36 cellular contexts compared by ENCODE assay signal in genomic region chr2:10841547-10842219, GRCh38.
"Had no signal": no experiment of that assay in that cellular context is flagged by ENCODE, and none has a peak within 500 bp of the region (broad histone marks: within the 10 kb centered on the region; RNA-seq: fewer than 3 reads in every experiment).

No MANE protein-coding gene starts in this region.

- FAIRE-seq: astrocyte, TTC549 had no signal

- DNase-seq: activated CD4-positive, alpha-beta T cell treated with anti-CD3 and anti-CD28 coated beads for 36 hours; activated CD4-positive, alpha-beta T cell treated with anti-CD3 and anti-CD28 coated beads, Interleukin-2, amount 10 ng/mL, durations not matched to agents 7 days and 5 days; activated CD4-positive, alpha-beta T cell treated with anti-CD3 and anti-CD28 coated beads, Interleukin-2, amount 50 U/mL, for 48 hours; activated CD8-positive, alpha-beta memory T cell treated with anti-CD3 and anti-CD28 coated beads, Interleukin-2, amount 50 U/mL, for 4 hours; activated gamma-delta T cell treated with Interleukin-2 at 50 U/mL for 16 hours; activated naive CD4-positive, alpha-beta T cell treated with anti-CD3 and anti-CD28 coated beads for 36 hours; activated T-cell treated with anti-CD3 and anti-CD28 coated beads for 4 hours; activated T-cell treated with anti-CD3 and anti-CD28 coated beads, Interleukin-2, amount 50 U/mL, for 4 hours; adrenal gland; body of pancreas; Karpas-422; KBM-7; NCI-H1105; NCI-H1436; NCI-H187; NCI-H2029 treated with DMSO at 0.1 percent for 48 hours; NCI-H2107; NCI-H2171 treated with DMSO at 0.1 percent for 48 hours; NCI-H2227 treated with DMSO at 0.1 percent for 48 hours; NCI-H446; NCI-H510A treated with DMSO at 0.1 percent for 48 hours; NCI-H526 treated with DMSO at 0.1 percent for 48 hours; NCI-H774; SHP77; SJCRH30 had no signal

- H3K4me3 Mint-ChIP-seq: activated CD4-positive, alpha-beta T cell treated with anti-CD3 and anti-CD28 coated beads for 36 hours; activated CD4-positive, alpha-beta T cell treated with anti-CD3 and anti-CD28 coated beads, Interleukin-2, amount 10 ng/mL, durations not matched to agents 7 days and 5 days; activated naive CD4-positive, alpha-beta T cell treated with anti-CD3 and anti-CD28 coated beads for 36 hours; activated T-cell treated with anti-CD3 and anti-CD28 coated beads, Interleukin-2, amount 50 U/mL, for 4 hours; activated T-helper 1 cell treated with anti-CD3 and anti-CD28 coated beads, Interleukin-12 subunit alpha, Interleukin-12 subunit beta, Interleukin-2, Interleukin-4 antibody, amounts not matched to agents 30 ng/mL and 10 ng/mL and 1 ng/mL, durations not matched to agents 14 hours and 24 hours and 36 hours; T-helper 1 cell treated with Interleukin-12 subunit alpha and Interleukin-12 subunit beta and Interleukin-4 antibody, amounts not matched to agents 30 μg/mL and 1 μg/mL, for 36 hours; T-helper 2 cell treated with Interferon-gamma antibody and Interleukin-4, amounts not matched to agents 5 μg/mL and 100 μg/mL, for 36 hours; WTC11 had no signal

- H3K27ac Mint-ChIP-seq: activated CD4-positive, alpha-beta T cell treated with anti-CD3 and anti-CD28 coated beads for 36 hours; activated CD4-positive, alpha-beta T cell treated with anti-CD3 and anti-CD28 coated beads, Interleukin-2, amount 10 ng/mL, durations not matched to agents 7 days and 5 days; activated naive CD4-positive, alpha-beta T cell treated with anti-CD3 and anti-CD28 coated beads for 36 hours; activated T-helper 1 cell treated with anti-CD3 and anti-CD28 coated beads, Interleukin-12 subunit alpha, Interleukin-12 subunit beta, Interleukin-2, Interleukin-4 antibody, amounts not matched to agents 30 ng/mL and 10 ng/mL and 1 ng/mL, durations not matched to agents 14 hours and 24 hours and 36 hours; T-helper 1 cell treated with Interleukin-12 subunit alpha and Interleukin-12 subunit beta and Interleukin-4 antibody, amounts not matched to agents 30 μg/mL and 1 μg/mL, for 36 hours; T-helper 2 cell treated with Interferon-gamma antibody and Interleukin-4, amounts not matched to agents 5 μg/mL and 100 μg/mL, for 36 hours; WTC11 had no signal

- H3K36me3 ChIP-seq: adrenal gland, breast epithelium, SJCRH30 had no signal

- H3K27me3 ChIP-seq: adrenal gland, body of pancreas had no signal

- H3K4me1 Mint-ChIP-seq: activated CD4-positive, alpha-beta T cell treated with anti-CD3 and anti-CD28 coated beads for 36 hours; activated CD4-positive, alpha-beta T cell treated with anti-CD3 and anti-CD28 coated beads, Interleukin-2, amount 10 ng/mL, durations not matched to agents 7 days and 5 days had no signal

- H3K4me1 ChIP-seq: breast epithelium had no signal

- H3K27ac ChIP-seq: adrenal gland, body of pancreas, breast epithelium, SJCRH30, SK-N-MC had no signal

- ATAC-seq: activated CD4-positive, alpha-beta T cell treated with anti-CD3 and anti-CD28 coated beads for 36 hours; activated CD4-positive, CD25-positive, alpha-beta regulatory T cell treated with anti-CD3 and anti-CD28 coated beads, Interleukin-2, amount 50 U/mL, for 24 hours; activated naive CD4-positive, alpha-beta T cell treated with anti-CD3 and anti-CD28 coated beads, Interleukin-2, amount 50 U/mL, for 72 hours; activated T-cell treated with anti-CD3 and anti-CD28 coated beads, Interleukin-2, amount 50 U/mL, for 4 hours; body of pancreas; Panc1; WTC11 had no signal

- H3K4me3 ChIP-seq: adrenal gland, body of pancreas, breast epithelium, SJCRH30, SK-N-MC had no signal
